ENCODE assay signal across 20 cellular contexts in genomic region chr9:17394868-17395488, GRCh38.
"Had no signal": no experiment of that assay in that cellular context is flagged by ENCODE, and none has a peak within 500 bp of the region (broad histone marks: within the 10 kb centered on the region; RNA-seq: fewer than 3 reads in every experiment).

No MANE protein-coding gene starts in this region.

- ATAC-seq: left colon; right lobe of liver; stimulated activated effector memory CD8-positive, alpha-beta T cell treated with anti-CD3 and anti-CD28 coated beads, Interleukin-12 subunit alpha, Interleukin-12 subunit beta, amount 100 ng/mL, for 72 hours; stimulated activated naive CD8-positive, alpha-beta T cell treated with anti-CD3 and anti-CD28 coated beads, Interleukin-15, Interleukin-2, amounts not matched to agents 100 U/mL and 50 U/mL, for 24 hours had no signal

- H3K4me1 ChIP-seq: esophagus squamous epithelium, parathyroid adenoma, prostate gland, suprapubic skin, thyroid gland had no signal

- H3K36me3 ChIP-seq: prostate gland, thyroid gland had no signal

- H3K9me3 Mint-ChIP-seq: nephron, type B pancreatic cell had no signal

- H3K4me3 ChIP-seq: esophagus squamous epithelium, prostate gland, right lobe of liver, suprapubic skin, thyroid gland had no signal

- H3K4me1 Mint-ChIP-seq: naive B cell; nephron; stimulated activated effector memory CD8-positive, alpha-beta T cell treated with anti-CD3 and anti-CD28 coated beads, Interleukin-12 subunit alpha, Interleukin-12 subunit beta, amount 100 ng/mL, for 72 hours had no signal

- H3K9me3 ChIP-seq: esophagus squamous epithelium, prostate gland, right lobe of liver, suprapubic skin, thyroid gland had no signal

- H3K27me3 ChIP-seq: esophagus squamous epithelium, right lobe of liver, suprapubic skin, thyroid gland had no signal

- DNase-seq: effector memory CD4-positive, alpha-beta T cell; esophagus squamous epithelium; foreskin fibroblast; head of caudate nucleus; hypothalamus; left colon; mesendoderm; naive B cell; right lobe of liver; stimulated activated CD4-positive, alpha-beta T cell treated with anti-CD3 and anti-CD28 coated beads, Interleukin-4, amount 100 ng/mL, for 1 hour; stimulated activated CD8-positive, alpha-beta memory T cell treated with anti-CD3 and anti-CD28 coated beads, Interleukin-4, amount 100 ng/mL, for 48 hours; stimulated activated naive CD8-positive, alpha-beta T cell treated with anti-CD3 and anti-CD28 coated beads, Interleukin-15, Interleukin-2, amounts not matched to agents 100 U/mL and 50 U/mL, for 24 hours; thyroid gland had no signal

- H2AFZ ChIP-seq: parathyroid adenoma had no signal

- H3K79me2 ChIP-seq: parathyroid adenoma had no signal

- FAIRE-seq: urothelium cell line had no signal

- H3K4me3 Mint-ChIP-seq: naive B cell; nephron; stimulated activated effector memory CD8-positive, alpha-beta T cell treated with anti-CD3 and anti-CD28 coated beads, Interleukin-12 subunit alpha, Interleukin-12 subunit beta, amount 100 ng/mL, for 72 hours; type B pancreatic cell had no signal

- H3K9ac ChIP-seq: parathyroid adenoma had no signal

- H3K36me3 Mint-ChIP-seq: naive B cell; stimulated activated effector memory CD8-positive, alpha-beta T cell treated with anti-CD3 and anti-CD28 coated beads, Interleukin-12 subunit alpha, Interleukin-12 subunit beta, amount 100 ng/mL, for 72 hours; type B pancreatic cell had no signal

- H3K27ac ChIP-seq: esophagus squamous epithelium, parathyroid adenoma, prostate gland, right lobe of liver, suprapubic skin, thyroid gland had no signal

- H3K27ac Mint-ChIP-seq: naive B cell; nephron; stimulated activated effector memory CD8-positive, alpha-beta T cell treated with anti-CD3 and anti-CD28 coated beads, Interleukin-12 subunit alpha, Interleukin-12 subunit beta, amount 100 ng/mL, for 72 hours; type B pancreatic cell had no signal

- H3K27me3 Mint-ChIP-seq: naive B cell had no signal
